ENCODE assay signal across 8 cellular contexts in genomic region chr3:41202834-41203345, GRCh38. TPM values are rescaled to one million over a fixed set of nuclear protein-coding genes. Genes with fewer than 3 reads are reported as not detected.
A peak's percentile ranks its signal among the peaks of the same experiment; 100 is the strongest.
DNase-seq lines count a peak whose midpoint lies in the region; ATAC-seq and TF ChIP-seq lines count a peak whose summit lies in the region.

No MANE protein-coding gene starts in this region.

- peak overlapping the region; percentile 92 for H3K27ac Mint-ChIP-seq in T-helper 17 cell

- no peaks in the 10 kb centered on the region for H3K27me3 Mint-ChIP-seq in T-helper 17 cell

- peak overlapping the region; percentile 99 for H3K4me3 Mint-ChIP-seq in T-helper 17 cell

- H3K36me3 Mint-ChIP-seq in T-helper 17 cell (ENCODE audit: low read depth) = peaks cover 2% of the 10 kb centered on the region

- peaks cover 61% of the 10 kb centered on the region for H3K4me1 Mint-ChIP-seq in T-helper 17 cell

- H3K4me2 ChIP-seq in skeletal muscle satellite cell (ENCODE audit: low read length) = peak overlapping the region; percentile 75

- H3K27me3 ChIP-seq in skeletal muscle satellite cell (ENCODE audit: control insufficient read depth, insufficient read depth, low read length) = no peaks in the 10 kb centered on the region

- peak; percentile 31 for TF ChIP-seq CTCF in fibroblast of villous mesenchyme (IDR thresholded peaks at IDR 0.05; ENCODE audit: insufficient read depth, low read depth, low read length)

- ATAC-seq in HG03432 (IDR thresholded peaks at IDR 0.05; ENCODE audit: unreplicated experiment) = peak; percentile 26
- no peak for ATAC-seq in T-helper 17 cell

- H3K9ac ChIP-seq in skeletal muscle satellite cell (ENCODE audit: low read depth, low read length) = peak overlapping the region; percentile 83

- peaks cover 43% of the 10 kb centered on the region for H3K4me1 ChIP-seq in skeletal muscle satellite cell (ENCODE audit: control insufficient read depth, insufficient read depth, low read length)

- peak overlapping the region; percentile 97 for H3K4me3 ChIP-seq in fibroblast of villous mesenchyme (ENCODE audit: low read depth, low read length)
- peak overlapping the region; percentile 78 for H3K4me3 ChIP-seq in skeletal muscle satellite cell (ENCODE audit: low read length)

- DNase-seq in NCI-H748 (lab: John Stamatoyannopoulos, UW; ENCODE audit: unreplicated experiment) = peak; percentile 23
- DNase-seq in NCI-H748 treated with DMSO at 0.1 percent for 48 hours (lab: John Stamatoyannopoulos, UW) = no peak
- no peak for DNase-seq in T-helper 17 cell
- peak; percentile 51 for DNase-seq in fibroblast of villous mesenchyme (ENCODE audit: low read depth)
- no peak for DNase-seq in NCI-H774 (lab: John Stamatoyannopoulos, UW)
- no peak for DNase-seq in SKM-1 treated with dmso at 0.1 percent for 144 hours (lab: John Stamatoyannopoulos, UW; ENCODE audit: unreplicated experiment)

- no peaks in the 10 kb centered on the region for H3K9me3 ChIP-seq in T-helper 17 cell (ENCODE audit: control insufficient read depth, low read length, poor library complexity, severe bottlenecking)
- no peaks in the 10 kb centered on the region for H3K9me3 ChIP-seq in skeletal muscle satellite cell (replicated peaks; ENCODE audit: low read length)

- H3K36me3 ChIP-seq in skeletal muscle satellite cell (ENCODE audit: insufficient read depth, low read length) = no peaks in the 10 kb centered on the region

RNA-seq across cellular contexts. Expression of gene CTNNB1, which starts 3.6 kb away (rescaled TPM):
- 100 to 1,000 TPM; 161 to 177 TPM for total RNA-seq in T-helper 17 cell
- total RNA-seq in fibroblast of villous mesenchyme = 759 and 921 TPM in 2 replicates
- total RNA-seq in skeletal muscle satellite cell (2012; rRNA removed) = 552 and 606 TPM in 2 replicates

Comparison
In these comparisons a context has a peak if more than half of its experiments do, and no peak if none do; other contexts are left out.
1. DNase-seq: peak in NCI-H748 (single experiment) and fibroblast of villous mesenchyme (single experiment); none in NCI-H748 treated with DMSO at 0.1 percent for 48 hours (single experiment), T-helper 17 cell (0 of 3), NCI-H774 (single experiment) and SKM-1 treated with dmso at 0.1 percent for 144 hours (single experiment).